Comparison of ENCODE assay signal across 1 cellular context in the genomic region with DNA sequence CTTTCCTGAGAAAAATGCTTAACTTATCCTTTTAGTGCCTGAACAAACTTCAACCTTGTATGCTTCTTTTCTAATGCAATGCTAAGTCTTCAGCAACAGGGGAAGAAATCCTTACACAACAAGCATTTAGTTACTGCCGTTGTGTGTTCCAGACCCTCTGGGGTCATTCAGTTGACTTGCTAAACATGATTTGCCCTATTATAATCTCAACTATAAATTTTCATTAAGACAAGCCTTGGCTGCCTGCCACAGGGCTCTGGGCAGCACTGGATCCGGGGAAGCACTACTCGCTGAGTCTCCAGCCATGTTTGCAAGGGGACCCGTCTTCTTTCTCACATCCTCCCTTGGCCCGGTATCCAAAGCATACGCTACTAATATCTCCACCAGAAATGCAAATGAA.
A peak's percentile ranks its signal among the peaks of the same experiment; 100 is the strongest.
TF ChIP-seq lines count a peak whose summit lies in the region.

No MANE protein-coding gene starts in this region.

TF ChIP-seq in SK-N-SH treated with all-trans-retinoic acid at 6 μM for 48 hours, 23 proteins besides CTCF, POLR2A, EP300 and RAD21 (continued from another document):
- TF ChIP-seq ZFP3 (CRISPR knock-in tag; IDR thresholded peaks at IDR 0.05) (peak; percentile 65; the same call in 1 of the 2 replicates), ZFP30 (CRISPR knock-in tag; IDR thresholded peaks at IDR 0.05) (no peak), GLIS3 (CRISPR knock-in tag; IDR thresholded peaks at IDR 0.05) (no peak)
- TF ChIP-seq, protein P1, sequence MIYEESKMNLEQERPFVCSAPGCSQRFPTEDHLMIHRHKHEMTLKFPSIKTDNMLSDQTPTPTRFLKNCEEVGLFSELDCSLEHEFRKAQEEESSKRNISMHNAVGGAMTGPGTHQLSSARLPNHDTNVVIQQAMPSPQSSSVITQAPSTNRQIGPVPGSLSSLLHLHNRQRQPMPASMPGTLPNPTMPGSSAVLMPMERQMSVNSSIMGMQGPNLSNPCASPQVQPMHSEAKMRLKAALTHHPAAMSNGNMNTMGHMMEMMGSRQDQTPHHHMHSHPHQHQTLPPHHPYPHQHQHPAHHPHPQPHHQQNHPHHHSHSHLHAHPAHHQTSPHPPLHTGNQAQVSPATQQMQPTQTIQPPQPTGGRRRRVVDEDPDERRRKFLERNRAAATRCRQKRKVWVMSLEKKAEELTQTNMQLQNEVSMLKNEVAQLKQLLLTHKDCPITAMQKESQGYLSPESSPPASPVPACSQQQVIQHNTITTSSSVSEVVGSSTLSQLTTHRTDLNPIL (CRISPR knock-in tag; IDR thresholded peaks at IDR 0.05; ENCODE audit: low read depth), result no peak
- TF ChIP-seq, protein P2, sequence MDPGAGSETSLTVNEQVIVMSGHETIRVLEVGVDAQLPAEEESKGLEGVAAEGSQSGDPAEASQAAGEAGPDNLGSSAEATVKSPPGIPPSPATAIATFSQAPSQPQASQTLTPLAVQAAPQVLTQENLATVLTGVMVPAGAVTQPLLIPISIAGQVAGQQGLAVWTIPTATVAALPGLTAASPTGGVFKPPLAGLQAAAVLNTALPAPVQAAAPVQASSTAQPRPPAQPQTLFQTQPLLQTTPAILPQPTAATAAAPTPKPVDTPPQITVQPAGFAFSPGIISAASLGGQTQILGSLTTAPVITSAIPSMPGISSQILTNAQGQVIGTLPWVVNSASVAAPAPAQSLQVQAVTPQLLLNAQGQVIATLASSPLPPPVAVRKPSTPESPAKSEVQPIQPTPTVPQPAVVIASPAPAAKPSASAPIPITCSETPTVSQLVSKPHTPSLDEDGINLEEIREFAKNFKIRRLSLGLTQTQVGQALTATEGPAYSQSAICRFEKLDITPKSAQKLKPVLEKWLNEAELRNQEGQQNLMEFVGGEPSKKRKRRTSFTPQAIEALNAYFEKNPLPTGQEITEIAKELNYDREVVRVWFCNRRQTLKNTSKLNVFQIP (CRISPR knock-in tag; IDR thresholded peaks at IDR 0.05; ENCODE audit: borderline replicate concordance, low read depth), result no peak
